In genomic region chr6:16647422-16647821, GRCh38 we compare ENCODE assay signal across 8 cellular contexts.
"Had no signal": no experiment of that assay in that cellular context is flagged by ENCODE, and none has a peak within 500 bp of the region (broad histone marks: within the 10 kb centered on the region; RNA-seq: fewer than 3 reads in every experiment).

No MANE protein-coding gene starts in this region.

- H3K9me3 ChIP-seq: HAP-1 had no signal

- ATAC-seq: HCT116 had no signal

- H3K9ac ChIP-seq: GM23248 had no signal

- H3K27ac ChIP-seq: GM23248, HL-60 had no signal

- H3K4me1 ChIP-seq: HAP-1 had no signal

- H3K4me3 ChIP-seq: GM23248, HAP-1 had no signal

- H3K36me3 ChIP-seq: HAP-1 had no signal

- DNase-seq: GM23248, GOT3, H7, HFFc6, KG1 had no signal

- H2AFZ ChIP-seq: GM23248 had no signal
